8 cellular contexts compared by ENCODE assay signal in the genomic region with DNA sequence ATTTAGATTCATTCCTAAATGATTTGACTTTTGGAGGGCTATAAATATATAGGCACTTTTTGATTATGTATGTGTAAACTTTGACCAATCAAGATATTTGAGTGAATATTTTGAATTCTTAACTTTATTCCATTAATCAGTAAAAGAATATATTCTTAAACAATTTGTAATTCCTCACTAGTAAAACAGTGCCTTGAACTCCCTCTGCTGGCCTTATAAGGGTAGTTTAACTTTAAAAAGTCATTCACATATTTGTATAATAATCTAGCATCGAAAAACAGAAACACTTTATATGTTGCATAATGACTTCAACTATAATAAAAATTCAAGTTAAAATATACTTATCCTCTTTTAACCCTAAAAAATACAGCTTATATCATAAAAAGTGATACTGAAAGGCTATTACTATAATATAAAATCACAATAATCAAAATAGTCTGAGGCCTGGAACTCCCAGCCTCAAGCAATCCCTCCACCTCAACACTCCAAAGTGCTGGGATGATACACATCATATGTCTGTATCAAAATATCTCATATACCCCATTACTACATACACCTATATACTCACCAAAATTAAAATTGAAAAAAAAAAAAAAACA. TPM values are rescaled to one million over a fixed set of nuclear protein-coding genes. Genes with fewer than 3 reads are reported as not detected.
DNase-seq lines count a peak whose midpoint lies in the region; ATAC-seq and TF ChIP-seq lines count a peak whose summit lies in the region.

No MANE protein-coding gene starts in this region.

- no peaks in the 10 kb centered on the region for H3K4me1 Mint-ChIP-seq in CD4-positive, alpha-beta T cell (ENCODE audit: low read depth)

- no peaks in the 10 kb centered on the region for H3K27me3 ChIP-seq in CD4-positive, alpha-beta T cell (ENCODE audit: control insufficient read depth, insufficient read depth, low read length)

- intact Hi-C loops in CD4-positive, alpha-beta T cell (cut with DNase I, micrococcal nuclease): loop anchor here (1.0 to 10.0 kb wide), 3 partner anchors 682 to 1388 kb away; no protein-coding TSS in a partner anchor

- H3K36me3 Mint-ChIP-seq in CD4-positive, alpha-beta T cell (ENCODE audit: low read depth): no peaks in the 10 kb centered on the region

- H3K4me3 ChIP-seq in astrocyte of the spinal cord (ENCODE audit: low read depth, low read length): no peak overlapping the region

- H3K9me3 Mint-ChIP-seq in CD4-positive, alpha-beta T cell: no peaks in the 10 kb centered on the region

- H3K27ac ChIP-seq in CD4-positive, alpha-beta T cell (ENCODE audit: low read depth, low read length): no peak overlapping the region

- peak; percentile 60 for TF ChIP-seq CTCF in CD4-positive, alpha-beta T cell (IDR thresholded peaks at IDR 0.05)
- TF ChIP-seq CTCF in astrocyte of the spinal cord (IDR thresholded peaks at IDR 0.05; ENCODE audit: low read depth, low read length): peak; percentile 45

- CTCF ChIA-PET in CD4-positive, alpha-beta T cell (lab: Charles Lee): no interaction called here

- no peak for ATAC-seq in CD4-positive, alpha-beta T cell (ENCODE audit: poor library complexity)
- ATAC-seq in GM21390 (IDR thresholded peaks at IDR 0.05; ENCODE audit: unreplicated experiment) (peak; percentile 73), HG03097 (IDR thresholded peaks at IDR 0.05; ENCODE audit: low FRiP score, unreplicated experiment) (no peak)

- no peak overlapping the region for H3K27ac Mint-ChIP-seq in CD4-positive, alpha-beta T cell

- POLR2A ChIA-PET in CD4-positive, alpha-beta T cell (lab: Charles Lee): no interaction called here

- no peak for DNase-seq in CD4-positive, alpha-beta T cell
- DNase-seq in NCI-H146 treated with DMSO at 0.1 percent for 48 hours (lab: John Stamatoyannopoulos, UW; ENCODE audit: unreplicated experiment) (peak; percentile 58), astrocyte of the spinal cord (ENCODE audit: low read depth, low spot score) (peak; percentile 46), lung microvascular endothelial cell (ENCODE audit: low read depth in 2 of 2) (peak; percentile 36 to 43), HK-2 (ENCODE audit: unreplicated experiment) (no peak)
- DNase-seq in activated CD4-positive, alpha-beta T cell treated with anti-CD3 and anti-CD28 coated beads for 48 hours: no peak

- H3K4me3 Mint-ChIP-seq in CD4-positive, alpha-beta T cell: no peak overlapping the region

- H3K9me3 ChIP-seq in CD4-positive, alpha-beta T cell (ENCODE audit: control insufficient read depth, low read length): no peaks in the 10 kb centered on the region

- H3K27me3 Mint-ChIP-seq in CD4-positive, alpha-beta T cell: peaks cover 5% of the 10 kb centered on the region

- in situ Hi-C loops in astrocyte of the spinal cord (cut with HindIII; ENCODE audit: low sequenced_read_pairs): no loop called here

RNA-seq across cellular contexts. Expression of a gene that starts 31.2 kb away (rescaled TPM):
- total RNA-seq in CD4-positive, alpha-beta T cell: 100 to 1,000 TPM; 186 to 204 TPM
- 25.1 and 31.5 TPM in 2 replicates for total RNA-seq in lung microvascular endothelial cell

RNA-seq across cellular contexts. Expression of a gene that starts 31.3 kb away (rescaled TPM):
- total RNA-seq in CD4-positive, alpha-beta T cell: 10 to 100 TPM; 12.4 to 12.6 TPM
- total RNA-seq in lung microvascular endothelial cell: 8.1 and 15.7 TPM in 2 replicates

Comparison
In these comparisons a context has a peak if more than half of its experiments do, and no peak if none do; other contexts are left out.
1. DNase-seq: peak in NCI-H146 treated with DMSO at 0.1 percent for 48 hours (single experiment), astrocyte of the spinal cord (single experiment) and lung microvascular endothelial cell (2 of 2); none in CD4-positive, alpha-beta T cell (0 of 10), activated CD4-positive, alpha-beta T cell treated with anti-CD3 and anti-CD28 coated beads for 48 hours (single experiment) and HK-2 (single experiment).